In genomic region chr7:149053885-149054284, GRCh38 we compare ENCODE assay signal across 39 cellular contexts.
"Had no signal": no experiment of that assay in that cellular context is flagged by ENCODE, and none has a peak within 500 bp of the region (broad histone marks: within the 10 kb centered on the region; RNA-seq: fewer than 3 reads in every experiment).

No MANE protein-coding gene starts in this region.

- H3K9me3 ChIP-seq: adrenal gland, ascending aorta, body of pancreas, breast epithelium had no signal

- H3K4me1 ChIP-seq: adrenal gland, ascending aorta, body of pancreas, breast epithelium had no signal

- H3K27ac Mint-ChIP-seq: activated naive CD4-positive, alpha-beta T cell treated with anti-CD3 and anti-CD28 coated beads for 36 hours; activated naive CD4-positive, alpha-beta T cell treated with anti-CD3 and anti-CD28 coated beads, Interleukin-2, amount 10 ng/mL, durations not matched to agents 7 days and 5 days; activated naive CD4-positive, alpha-beta T cell treated with anti-CD3 and anti-CD28 coated beads, Interleukin-2, amount 50 U/mL, for 24 hours; activated naive CD8-positive, alpha-beta T cell; activated naive CD8-positive, alpha-beta T cell treated with anti-CD3 and anti-CD28 coated beads for 36 hours; activated naive CD8-positive, alpha-beta T cell treated with anti-CD3 and anti-CD28 coated beads, Interleukin-2, amount 10 ng/mL, durations not matched to agents 7 days and 5 days; activated naive CD8-positive, alpha-beta T cell treated with anti-CD3 and anti-CD28 coated beads, Interleukin-2, amount 50 U/mL, for 24 hours; activated T-cell treated with anti-CD3 and anti-CD28 coated beads, Interleukin-2, amount 50 U/mL, for 24 hours; activated T-cell treated with anti-CD3 and anti-CD28 coated beads, Interleukin-2, amount 50 U/mL, for 72 hours; activated T-helper 1 cell treated with anti-CD3 and anti-CD28 coated beads, Interleukin-12 subunit alpha, Interleukin-12 subunit beta, Interleukin-2, Interleukin-4 antibody, amounts not matched to agents 30 ng/mL and 10 ng/mL and 1 ng/mL, durations not matched to agents 14 hours and 24 hours and 36 hours; activated T-helper 17 cell treated with anti-CD3 and anti-CD28 coated beads, Interleukin-2, amount 50 U/mL, for 72 hours; activated T-helper 2 cell treated with anti-CD3 and anti-CD28 coated beads, Interferon-gamma antibody, Interleukin-2, Interleukin-4, amounts not matched to agents 10 μg/mL and 5 μg/mL and 100 μg/mL, durations not matched to agents 14 hours and 24 hours and 36 hours; brain had no signal

- H3K4me3 Mint-ChIP-seq: activated naive CD4-positive, alpha-beta T cell treated with anti-CD3 and anti-CD28 coated beads for 36 hours; activated naive CD4-positive, alpha-beta T cell treated with anti-CD3 and anti-CD28 coated beads, Interleukin-2, amount 10 ng/mL, durations not matched to agents 7 days and 5 days; activated naive CD4-positive, alpha-beta T cell treated with anti-CD3 and anti-CD28 coated beads, Interleukin-2, amount 50 U/mL, for 24 hours; activated naive CD8-positive, alpha-beta T cell; activated naive CD8-positive, alpha-beta T cell treated with anti-CD3 and anti-CD28 coated beads for 36 hours; activated naive CD8-positive, alpha-beta T cell treated with anti-CD3 and anti-CD28 coated beads, Interleukin-2, amount 10 ng/mL, durations not matched to agents 7 days and 5 days; activated naive CD8-positive, alpha-beta T cell treated with anti-CD3 and anti-CD28 coated beads, Interleukin-2, amount 50 U/mL, for 24 hours; activated T-cell treated with anti-CD3 and anti-CD28 coated beads, Interleukin-2, amount 50 U/mL, for 24 hours; activated T-cell treated with anti-CD3 and anti-CD28 coated beads, Interleukin-2, amount 50 U/mL, for 4 hours; activated T-cell treated with anti-CD3 and anti-CD28 coated beads, Interleukin-2, amount 50 U/mL, for 72 hours; activated T-helper 1 cell treated with anti-CD3 and anti-CD28 coated beads, Interleukin-12 subunit alpha, Interleukin-12 subunit beta, Interleukin-2, Interleukin-4 antibody, amounts not matched to agents 30 ng/mL and 10 ng/mL and 1 ng/mL, durations not matched to agents 14 hours and 24 hours and 36 hours; activated T-helper 17 cell treated with anti-CD3 and anti-CD28 coated beads, Interleukin-2, amount 50 U/mL, for 72 hours; brain; central memory CD8-positive, alpha-beta T cell had no signal

- H3K36me3 Mint-ChIP-seq: activated naive CD4-positive, alpha-beta T cell treated with anti-CD3 and anti-CD28 coated beads, Interleukin-2, amount 10 ng/mL, durations not matched to agents 7 days and 5 days; activated naive CD4-positive, alpha-beta T cell treated with anti-CD3 and anti-CD28 coated beads, Interleukin-2, amount 50 U/mL, for 24 hours; activated naive CD4-positive, alpha-beta T cell treated with anti-CD3 and anti-CD28 coated beads, Interleukin-2, amount 50 U/mL, for 72 hours; activated naive CD8-positive, alpha-beta T cell; activated naive CD8-positive, alpha-beta T cell treated with anti-CD3 and anti-CD28 coated beads for 36 hours; activated naive CD8-positive, alpha-beta T cell treated with anti-CD3 and anti-CD28 coated beads, Interleukin-2, amount 10 ng/mL, durations not matched to agents 7 days and 5 days; brain had no signal

- H3K27ac ChIP-seq: adrenal gland, ascending aorta, body of pancreas, brain microvascular endothelial cell, breast epithelium, cardiac muscle cell had no signal

- H3K4me3 ChIP-seq: adrenal gland, ascending aorta, body of pancreas, breast epithelium, cardiac muscle cell had no signal

- H3K9me3 Mint-ChIP-seq: activated naive CD4-positive, alpha-beta T cell treated with anti-CD3 and anti-CD28 coated beads for 36 hours; activated naive CD4-positive, alpha-beta T cell treated with anti-CD3 and anti-CD28 coated beads, Interleukin-2, amount 10 ng/mL, durations not matched to agents 7 days and 5 days; activated naive CD4-positive, alpha-beta T cell treated with anti-CD3 and anti-CD28 coated beads, Interleukin-2, amount 50 U/mL, for 24 hours; activated naive CD4-positive, alpha-beta T cell treated with anti-CD3 and anti-CD28 coated beads, Interleukin-2, amount 50 U/mL, for 72 hours; activated naive CD8-positive, alpha-beta T cell treated with anti-CD3 and anti-CD28 coated beads for 36 hours; activated naive CD8-positive, alpha-beta T cell treated with anti-CD3 and anti-CD28 coated beads, Interleukin-2, amount 10 ng/mL, durations not matched to agents 7 days and 5 days; activated naive CD8-positive, alpha-beta T cell treated with anti-CD3 and anti-CD28 coated beads, Interleukin-2, amount 50 U/mL, for 24 hours; activated T-cell treated with anti-CD3 and anti-CD28 coated beads, Interleukin-2, amount 50 U/mL, for 24 hours; activated T-cell treated with anti-CD3 and anti-CD28 coated beads, Interleukin-2, amount 50 U/mL, for 4 hours; activated T-cell treated with anti-CD3 and anti-CD28 coated beads, Interleukin-2, amount 50 U/mL, for 72 hours; activated T-helper 1 cell treated with anti-CD3 and anti-CD28 coated beads, Interleukin-12 subunit alpha, Interleukin-12 subunit beta, Interleukin-2, Interleukin-4 antibody, amounts not matched to agents 30 ng/mL and 10 ng/mL and 1 ng/mL, durations not matched to agents 14 hours and 24 hours and 36 hours; activated T-helper 17 cell treated with anti-CD3 and anti-CD28 coated beads, Interleukin-2, amount 50 U/mL, for 72 hours; activated T-helper 2 cell treated with anti-CD3 and anti-CD28 coated beads, Interferon-gamma antibody, Interleukin-2, Interleukin-4, amounts not matched to agents 10 μg/mL and 5 μg/mL and 100 μg/mL, durations not matched to agents 14 hours and 24 hours and 36 hours; central memory CD8-positive, alpha-beta T cell had no signal

- H3K4me1 Mint-ChIP-seq: activated naive CD4-positive, alpha-beta T cell treated with anti-CD3 and anti-CD28 coated beads, Interleukin-2, amount 10 ng/mL, durations not matched to agents 7 days and 5 days; activated naive CD4-positive, alpha-beta T cell treated with anti-CD3 and anti-CD28 coated beads, Interleukin-2, amount 50 U/mL, for 24 hours; activated naive CD8-positive, alpha-beta T cell treated with anti-CD3 and anti-CD28 coated beads for 36 hours; activated naive CD8-positive, alpha-beta T cell treated with anti-CD3 and anti-CD28 coated beads, Interleukin-2, amount 50 U/mL, for 24 hours; activated T-helper 17 cell treated with anti-CD3 and anti-CD28 coated beads, Interleukin-2, amount 50 U/mL, for 72 hours; brain; central memory CD8-positive, alpha-beta T cell had no signal

- H3K27me3 Mint-ChIP-seq: activated naive CD4-positive, alpha-beta T cell treated with anti-CD3 and anti-CD28 coated beads, Interleukin-2, amount 50 U/mL, for 24 hours; activated naive CD8-positive, alpha-beta T cell treated with anti-CD3 and anti-CD28 coated beads for 36 hours; activated naive CD8-positive, alpha-beta T cell treated with anti-CD3 and anti-CD28 coated beads, Interleukin-2, amount 50 U/mL, for 24 hours; activated T-cell treated with anti-CD3 and anti-CD28 coated beads, Interleukin-2, amount 50 U/mL, for 24 hours had no signal

- DNase-seq: activated effector memory CD4-positive, alpha-beta T cell treated with anti-CD3 and anti-CD28 coated beads, Interleukin-2, amount 50 U/mL, for 16 hours; activated effector memory CD4-positive, alpha-beta T cell treated with Interleukin-2 at 50 U/mL for 16 hours; activated gamma-delta T cell; activated gamma-delta T cell treated with Interleukin-2 at 50 U/mL for 16 hours; activated naive CD4-positive, alpha-beta T cell; activated naive CD4-positive, alpha-beta T cell treated with anti-CD3 and anti-CD28 coated beads for 36 hours; activated naive CD4-positive, alpha-beta T cell treated with anti-CD3 and anti-CD28 coated beads, Interleukin-2, amount 10 ng/mL, durations not matched to agents 7 days and 5 days; activated naive CD4-positive, alpha-beta T cell treated with anti-CD3 and anti-CD28 coated beads, Interleukin-2, amount 50 U/mL, for 16 hours; activated naive CD4-positive, alpha-beta T cell treated with Interleukin-2 at 50 U/mL for 16 hours; activated naive CD8-positive, alpha-beta T cell treated with anti-CD3 and anti-CD28 coated beads for 36 hours; activated naive CD8-positive, alpha-beta T cell treated with anti-CD3 and anti-CD28 coated beads, Interleukin-2, amount 10 ng/mL, durations not matched to agents 7 days and 5 days; activated naive CD8-positive, alpha-beta T cell treated with anti-CD3 and anti-CD28 coated beads, Interleukin-2, amount 50 U/mL, for 24 hours; activated T-cell treated with anti-CD3 and anti-CD28 coated beads, Interleukin-2, amount 50 U/mL, for 24 hours; activated T-cell treated with anti-CD3 and anti-CD28 coated beads, Interleukin-2, amount 50 U/mL, for 4 hours; activated T-cell treated with anti-CD3 and anti-CD28 coated beads, Interleukin-2, amount 50 U/mL, for 48 hours; activated T-cell treated with anti-CD3 and anti-CD28 coated beads, Interleukin-2, amount 50 U/mL, for 72 hours; adrenal gland; amniotic stem cell; amygdala; anterior cingulate cortex; aorta; body of pancreas; brain microvascular endothelial cell; caudate nucleus; central memory CD4-positive, alpha-beta T cell; cerebellar nuclear complex had no signal

- H3K27me3 ChIP-seq: adrenal gland, ascending aorta, body of pancreas, brain microvascular endothelial cell, breast epithelium, cardiac muscle cell had no signal

- ATAC-seq: activated naive CD4-positive, alpha-beta T cell treated with anti-CD3 and anti-CD28 coated beads, Interleukin-2, amount 50 U/mL, for 72 hours; activated naive CD8-positive, alpha-beta T cell treated with anti-CD3 and anti-CD28 coated beads, Interleukin-2, amount 50 U/mL, for 24 hours; activated T-cell treated with anti-CD3 and anti-CD28 coated beads, Interleukin-2, amount 50 U/mL, for 4 hours; activated T-cell treated with anti-CD3 and anti-CD28 coated beads, Interleukin-2, amount 50 U/mL, for 72 hours; activated T-helper 17 cell treated with anti-CD3 and anti-CD28 coated beads, Interleukin-2, amount 50 U/mL, for 72 hours; body of pancreas had no signal

- FAIRE-seq: astrocyte, bronchial epithelial cell had no signal

- H3K36me3 ChIP-seq: adrenal gland, ascending aorta, brain microvascular endothelial cell, breast epithelium, cardiac muscle cell had no signal
